30 cellular contexts compared by ENCODE assay signal in the genomic region with DNA sequence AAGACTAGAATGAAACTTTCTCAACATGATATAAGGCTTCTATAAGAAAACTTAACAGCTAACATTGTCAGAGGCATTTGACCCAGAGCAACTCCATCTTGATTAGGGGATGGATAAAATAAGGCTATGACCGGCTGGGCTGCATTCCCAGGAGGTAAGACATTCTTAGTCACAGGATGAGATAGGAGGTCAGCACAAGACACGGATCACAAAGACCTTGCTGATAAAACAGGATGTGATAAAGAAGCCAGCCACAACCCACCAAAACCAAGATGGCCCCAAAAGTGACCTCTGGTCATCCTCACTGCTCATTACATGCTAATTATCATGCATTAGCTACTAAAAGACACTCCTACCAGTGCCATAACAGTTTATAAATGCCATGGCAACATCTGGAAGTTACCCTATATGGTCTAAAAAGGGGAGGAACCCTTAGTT.
DNase-seq lines count a peak whose midpoint lies in the region; FAIRE-seq and TF ChIP-seq lines count a peak whose summit lies in the region.
"Had no signal": no experiment of that assay in that cellular context is flagged by ENCODE, and none has a peak within 500 bp of the region (broad histone marks: within the 10 kb centered on the region; RNA-seq: fewer than 3 reads in every experiment).

No MANE protein-coding gene starts in this region.

- peaks cover 14% of the 10 kb centered on the region for H3K36me3 Mint-ChIP-seq in HFFc6 (ENCODE audit: low read depth)
- H3K36me3 Mint-ChIP-seq: stimulated activated memory B cell treated with anti-CD40 and anti-IgM and Interleukin-4, amounts not matched to agents 10 μg/mL and 1 μg/mL and 100 μg/mL, for 72 hours had no signal

- FAIRE-seq in endothelial cell of umbilical vein (lab: Jason Lieb, UNC), result no peak
- FAIRE-seq in urothelium cell line (lab: Jason Lieb, UNC), result peak; percentile 94
- FAIRE-seq: G401.6, pancreas had no signal

- in situ Hi-C loops in SK-MEL-5 (cut with HindIII; ENCODE audit: low pct_unique_long_range_greater_than_20kb, low sequenced_read_pairs), result no loop called here

- no peaks in the 10 kb centered on the region for H3K27me3 ChIP-seq in endothelial cell of umbilical vein (ENCODE audit: control insufficient read depth in 2 of 2, insufficient read depth in 2 of 2, low read length in 2 of 2)
- H3K27me3 ChIP-seq: ascending aorta, pancreas, right atrium auricular region, spleen, vagina had no signal

- H3K4me1 ChIP-seq in endothelial cell of umbilical vein (ENCODE audit: control insufficient read depth, extremely low read depth, insufficient read depth, low read length), result no peaks in the 10 kb centered on the region
- H3K4me1 ChIP-seq: ascending aorta, pancreas, right atrium auricular region, spleen, vagina had no signal

- no peaks in the 10 kb centered on the region for H3K79me2 ChIP-seq in endothelial cell of umbilical vein (ENCODE audit: control insufficient read depth, insufficient read depth, low read length)

- H3K9me1 ChIP-seq in endothelial cell of umbilical vein (replicated peaks; ENCODE audit: control insufficient read depth, extremely low read depth, insufficient read depth, low read length), result no peaks in the 10 kb centered on the region

- TF ChIP-seq POLR2A in endothelial cell of umbilical vein (IDR thresholded peaks at IDR 0.05; ENCODE audit: low read depth, low read length), result no peak

- no TSS peak for BruUV-seq in endothelial cell of umbilical vein (replicated peaks; lab: Mats Ljungman, UMichigan)

- peaks cover 31% of the 10 kb centered on the region for H3K4me1 Mint-ChIP-seq in HFFc6 (ENCODE audit: low read depth)
- H3K4me1 Mint-ChIP-seq: activated naive CD4-positive, alpha-beta T cell treated with anti-CD3 and anti-CD28 coated beads, Interleukin-2, amount 50 U/mL, for 24 hours; stimulated activated memory B cell treated with anti-CD40 and anti-IgM and Interleukin-4, amounts not matched to agents 10 μg/mL and 1 μg/mL and 100 μg/mL, for 72 hours had no signal

- no peak overlapping the region for H3K4me2 ChIP-seq in endothelial cell of umbilical vein (ENCODE audit: insufficient read depth, low read length)
- H3K4me2 ChIP-seq: KMS-11 had no signal

- POLR2A ChIA-PET in endothelial cell of umbilical vein (lab: Charles Lee), result no interaction called here

- no peak overlapping the region for H3K9ac ChIP-seq in endothelial cell of umbilical vein (replicated peaks; ENCODE audit: extremely low read depth, insufficient read depth, low read length)
- H3K9ac ChIP-seq: GM23248, KMS-11 had no signal

- CTCF ChIA-PET in endothelial cell of umbilical vein (lab: Charles Lee), result no interaction called here

- H4K20me1 ChIP-seq in endothelial cell of umbilical vein (replicated peaks; ENCODE audit: control insufficient read depth, extremely low read depth, insufficient read depth, low read length), result no peaks in the 10 kb centered on the region

- DNase-seq in HFFc6 (peak; percentile 1), SK-MEL-5 (ENCODE audit: low read depth, low spot score) (peak; percentile 52), endothelial cell of umbilical vein (ENCODE audit: low read depth, low spot score) (no peak), urothelium cell line (ENCODE audit: low spot score) (no peak), NCI-H187 treated with DMSO at 0.1 percent for 48 hours (lab: John Stamatoyannopoulos, UW) (no peak), cardiac septum (ENCODE audit: low spot score) (no peak)
- DNase-seq in activated CD4-positive, alpha-beta T cell treated with anti-CD3 and anti-CD28 coated beads for 1 hour, result no peak
- DNase-seq: activated CD4-positive, alpha-beta T cell treated with anti-CD3 and anti-CD28 coated beads, Interleukin-2, amount 50 U/mL, for 1 hour; cerebellar nuclear complex; effector CD4-positive, alpha-beta T cell; erythroblast; foreskin fibroblast; GM23248; MV-4-11; NCI-H2171; NCI-H524 treated with DMSO at 0.1 percent for 48 hours; NK-92 treated with Interleukin-12 subunit alpha and Interleukin-12 subunit beta, amount 100 ng/mL, for 24 hours; pancreas; spleen; stimulated activated CD4-positive, alpha-beta T cell treated with anti-CD3 and anti-CD28 coated beads, Interleukin-2, amount 100 ng/mL, for 48 hours; T-helper 2 cell had no signal

- H3K27ac Mint-ChIP-seq in HFFc6, result no peak overlapping the region
- H3K27ac Mint-ChIP-seq: activated naive CD4-positive, alpha-beta T cell treated with anti-CD3 and anti-CD28 coated beads, Interleukin-2, amount 50 U/mL, for 24 hours; activated T-helper 1 cell treated with anti-CD3 and anti-CD28 coated beads, Interleukin-12 subunit alpha, Interleukin-12 subunit beta, Interleukin-2, Interleukin-4 antibody, amounts not matched to agents 30 ng/mL and 10 ng/mL and 1 ng/mL, durations not matched to agents 14 hours and 24 hours and 36 hours; stimulated activated memory B cell treated with anti-CD40 and anti-IgM and Interleukin-4, amounts not matched to agents 10 μg/mL and 1 μg/mL and 100 μg/mL, for 72 hours had no signal

- intact Hi-C loops in endothelial cell of umbilical vein (cut with micrococcal nuclease) (no loop called here), cardiac septum (cut with DNase I) (no loop called here)

- peaks cover 10% of the 10 kb centered on the region for H3K9me3 Mint-ChIP-seq in HFFc6
- H3K9me3 Mint-ChIP-seq: activated T-helper 1 cell treated with anti-CD3 and anti-CD28 coated beads, Interleukin-12 subunit alpha, Interleukin-12 subunit beta, Interleukin-2, Interleukin-4 antibody, amounts not matched to agents 30 ng/mL and 10 ng/mL and 1 ng/mL, durations not matched to agents 14 hours and 24 hours and 36 hours had no signal

- dilution Hi-C loops in endothelial cell of umbilical vein (cut with MboI; ENCODE audit: extremely low pct_ligation_motif_present, low sequenced_read_pairs), result no loop called here

- H3K27me3 Mint-ChIP-seq in HFFc6 (ENCODE audit: insufficient read depth), result no peaks in the 10 kb centered on the region

- H2AFZ ChIP-seq in endothelial cell of umbilical vein (ENCODE audit: low read depth, low read length), result no peak overlapping the region
- H2AFZ ChIP-seq: GM23248 had no signal

- H3K9me3 ChIP-seq in endothelial cell of umbilical vein (replicated peaks; ENCODE audit: control insufficient read depth, insufficient read depth, low read length), result no peaks in the 10 kb centered on the region
- H3K9me3 ChIP-seq: pancreas, vagina had no signal

- H3K36me3 ChIP-seq in endothelial cell of umbilical vein (ENCODE audit: control insufficient read depth in 2 of 2, extremely low read depth in 1 of 2, insufficient read depth in 2 of 2, low read length in 2 of 2), result no peaks in the 10 kb centered on the region
- H3K36me3 ChIP-seq: ascending aorta, pancreas, right atrium auricular region, spleen, vagina had no signal

- H3K27ac ChIP-seq in endothelial cell of umbilical vein (ENCODE audit: insufficient read depth, low read depth, low read length), result no peak overlapping the region
- H3K27ac ChIP-seq: ascending aorta, C4-2B, GM23248, KMS-11, pancreas, right atrium auricular region, spleen, vagina had no signal

- TF ChIP-seq CTCF in HFFc6 (IDR thresholded peaks at IDR 0.05) (no peak), endothelial cell of umbilical vein (IDR thresholded peaks at IDR 0.05; ENCODE audit: extremely low read depth in 1 of 2, insufficient read depth in 1 of 2, low read depth in 1 of 2, low read length in 2 of 2) (no peak)

- H3K4me3 ChIP-seq in endothelial cell of umbilical vein (replicated peaks in 1 of 3; ENCODE audit: insufficient read depth in 1 of 3, low read depth in 1 of 3, low read length in 3 of 3), result no peak overlapping the region
- H3K4me3 ChIP-seq: ascending aorta, GM23248, pancreas, right atrium auricular region, spleen, vagina had no signal

- H3K4me3 Mint-ChIP-seq in HFFc6, result no peak overlapping the region
- H3K4me3 Mint-ChIP-seq: activated naive CD4-positive, alpha-beta T cell treated with anti-CD3 and anti-CD28 coated beads, Interleukin-2, amount 50 U/mL, for 24 hours; activated T-helper 1 cell treated with anti-CD3 and anti-CD28 coated beads, Interleukin-12 subunit alpha, Interleukin-12 subunit beta, Interleukin-2, Interleukin-4 antibody, amounts not matched to agents 30 ng/mL and 10 ng/mL and 1 ng/mL, durations not matched to agents 14 hours and 24 hours and 36 hours; stimulated activated memory B cell treated with anti-CD40 and anti-IgM and Interleukin-4, amounts not matched to agents 10 μg/mL and 1 μg/mL and 100 μg/mL, for 72 hours had no signal

TF ChIP-seq in endothelial cell of umbilical vein, 7 proteins besides CTCF, POLR2A, EP300 and RAD21:
- TF ChIP-seq MAX (IDR thresholded peaks at IDR 0.05; ENCODE audit: insufficient read depth, insufficient read length) (no peak), EZH2 (IDR thresholded peaks at IDR 0.05; ENCODE audit: borderline replicate concordance, low read depth, low read length, severe bottlenecking) (no peak), FOS (IDR thresholded peaks at IDR 0.05; ENCODE audit: borderline replicate concordance, insufficient read depth, low read length) (peak; percentile 9), JUN (IDR thresholded peaks at IDR 0.05; ENCODE audit: borderline replicate concordance, insufficient read depth, insufficient read length, low read depth) (no peak), MYC (IDR thresholded peaks at IDR 0.05; ENCODE audit: low read depth, low read length) (no peak), GATA2 (IDR thresholded peaks at IDR 0.05; ENCODE audit: insufficient read depth, insufficient read length, low read depth, low read length) (peak; percentile 22), POLR2AphosphoS5 (IDR thresholded peaks at IDR 0.05; ENCODE audit: insufficient read depth, low read depth, low read length) (no peak)

Comparison
In these comparisons a context has a peak if more than half of its experiments do, and no peak if none do; other contexts are left out.
1. DNase-seq: peak in HFFc6 (single experiment) and SK-MEL-5 (single experiment); none in endothelial cell of umbilical vein (single experiment), urothelium cell line (single experiment), NCI-H187 treated with DMSO at 0.1 percent for 48 hours (single experiment), activated CD4-positive, alpha-beta T cell treated with anti-CD3 and anti-CD28 coated beads for 1 hour (single experiment) and cardiac septum (single experiment).